Comparison of ENCODE assay signal across 27 cellular contexts in genomic region chr18:50729326-50729725, GRCh38.
"Had no signal": no experiment of that assay in that cellular context is flagged by ENCODE, and none has a peak within 500 bp of the region (broad histone marks: within the 10 kb centered on the region; RNA-seq: fewer than 3 reads in every experiment).

No MANE protein-coding gene starts in this region.

- H3K9me3 Mint-ChIP-seq: stimulated activated effector memory CD8-positive, alpha-beta T cell treated with anti-CD3 and anti-CD28 coated beads, Interleukin-12 subunit alpha, Interleukin-12 subunit beta, amount 100 ng/mL, for 72 hours; stimulated activated memory B cell treated with anti-CD40 and anti-IgM and Interleukin-4, amounts not matched to agents 10 μg/mL and 1 μg/mL and 100 μg/mL, for 72 hours; stimulated activated naive B cell treated with anti-CD40 and anti-IgM and Interleukin-4, amounts not matched to agents 10 μg/mL and 1 μg/mL and 100 μg/mL, for 72 hours; stimulated activated naive CD8-positive, alpha-beta T cell treated with anti-CD3 and anti-CD28 coated beads, Interleukin-15, Interleukin-2, amounts not matched to agents 100 ng/mL and 50 ng/mL, for 24 hours; type B pancreatic cell had no signal

- ATAC-seq: stimulated activated effector memory CD8-positive, alpha-beta T cell treated with anti-CD3 and anti-CD28 coated beads, Interleukin-12 subunit alpha, Interleukin-12 subunit beta, amount 100 ng/mL, for 72 hours; stimulated activated memory B cell treated with anti-CD40 and anti-IgM and Interleukin-4, amounts not matched to agents 10 μg/mL and 1 μg/mL and 100 μg/mL, for 72 hours; stimulated activated naive B cell treated with anti-CD40 and anti-IgM and Interleukin-4, amounts not matched to agents 10 μg/mL and 1 μg/mL and 100 μg/mL, for 72 hours; upper lobe of right lung had no signal

- DNase-seq: stimulated activated CD4-positive, alpha-beta T cell treated with anti-CD3 and anti-CD28 coated beads, Interleukin-2, amount 100 ng/mL, for 24 hours; stimulated activated CD4-positive, alpha-beta T cell treated with anti-CD3 and anti-CD28 coated beads, Interleukin-2, amount 100 ng/mL, for 48 hours; stimulated activated CD4-positive, alpha-beta T cell treated with anti-CD3 and anti-CD28 coated beads, Interleukin-4, amount 100 ng/mL, for 1 hour; stimulated activated CD4-positive, alpha-beta T cell treated with anti-CD3 and anti-CD28 coated beads, Interleukin-4, amount 100 ng/mL, for 24 hours; stimulated activated CD4-positive, alpha-beta T cell treated with anti-CD3 and anti-CD28 coated beads, Interleukin-4, amount 100 ng/mL, for 4 hours; stimulated activated CD8-positive, alpha-beta memory T cell treated with anti-CD3 and anti-CD28 coated beads, Interleukin-4, amount 100 ng/mL, for 48 hours; stimulated activated naive B cell treated with anti-CD40 and anti-IgM and Interleukin-4, amounts not matched to agents 10 μg/mL and 1 μg/mL and 100 μg/mL, for 72 hours; stimulated activated naive CD4-positive, alpha-beta T cell; stimulated activated naive CD4-positive, alpha-beta T cell treated with Interleukin-2 at 50 U/mL for 16 hours; stomach; substantia nigra; testis; thyroid gland; tibial artery; transverse colon; trophoblast cell; upper lobe of right lung; uterus had no signal

- H3K4me3 ChIP-seq: stomach, suprapubic skin, thoracic aorta, thyroid gland, tibial artery, tibial nerve, transverse colon, upper lobe of left lung, upper lobe of right lung, uterus, vagina had no signal

- H3K4me1 Mint-ChIP-seq: stimulated activated effector memory CD8-positive, alpha-beta T cell treated with anti-CD3 and anti-CD28 coated beads, Interleukin-12 subunit alpha, Interleukin-12 subunit beta, amount 100 ng/mL, for 72 hours had no signal

- H3K4me1 ChIP-seq: stomach, thyroid gland, tibial nerve, transverse colon, upper lobe of left lung, upper lobe of right lung, uterus, vagina had no signal

- H3K27me3 ChIP-seq: stomach, suprapubic skin, testis, thyroid gland, tibial artery, tibial nerve, transverse colon, upper lobe of left lung, upper lobe of right lung, uterus, vagina had no signal

- H3K27ac ChIP-seq: stomach, suprapubic skin, testis, thoracic aorta, thyroid gland, tibial artery, tibial nerve, transverse colon, upper lobe of left lung, upper lobe of right lung, uterus, vagina had no signal

- H3K36me3 ChIP-seq: suprapubic skin, thoracic aorta, thyroid gland, tibial nerve, transverse colon, upper lobe of left lung, upper lobe of right lung, uterus, vagina had no signal

- H3K36me3 Mint-ChIP-seq: stimulated activated effector memory CD8-positive, alpha-beta T cell treated with anti-CD3 and anti-CD28 coated beads, Interleukin-12 subunit alpha, Interleukin-12 subunit beta, amount 100 ng/mL, for 72 hours; stimulated activated memory B cell treated with anti-CD40 and anti-IgM and Interleukin-4, amounts not matched to agents 10 μg/mL and 1 μg/mL and 100 μg/mL, for 72 hours; stimulated activated naive B cell treated with anti-CD40 and anti-IgM and Interleukin-4, amounts not matched to agents 10 μg/mL and 1 μg/mL and 100 μg/mL, for 72 hours had no signal

- H3K9me3 ChIP-seq: stomach, suprapubic skin, testis, thoracic aorta, thyroid gland, tibial artery, transverse colon, upper lobe of left lung, upper lobe of right lung, uterus, vagina had no signal

- H3K27ac Mint-ChIP-seq: stimulated activated effector memory CD8-positive, alpha-beta T cell treated with anti-CD3 and anti-CD28 coated beads, Interleukin-12 subunit alpha, Interleukin-12 subunit beta, amount 100 ng/mL, for 72 hours; stimulated activated memory B cell treated with anti-CD40 and anti-IgM and Interleukin-4, amounts not matched to agents 10 μg/mL and 1 μg/mL and 100 μg/mL, for 72 hours; stimulated activated naive B cell treated with anti-CD40 and anti-IgM and Interleukin-4, amounts not matched to agents 10 μg/mL and 1 μg/mL and 100 μg/mL, for 72 hours; stimulated activated naive CD8-positive, alpha-beta T cell treated with anti-CD3 and anti-CD28 coated beads, Interleukin-15, Interleukin-2, amounts not matched to agents 100 ng/mL and 50 ng/mL, for 24 hours; type B pancreatic cell had no signal

- H3K4me3 Mint-ChIP-seq: stimulated activated effector memory CD8-positive, alpha-beta T cell treated with anti-CD3 and anti-CD28 coated beads, Interleukin-12 subunit alpha, Interleukin-12 subunit beta, amount 100 ng/mL, for 72 hours; stimulated activated memory B cell treated with anti-CD40 and anti-IgM and Interleukin-4, amounts not matched to agents 10 μg/mL and 1 μg/mL and 100 μg/mL, for 72 hours; stimulated activated naive B cell treated with anti-CD40 and anti-IgM and Interleukin-4, amounts not matched to agents 10 μg/mL and 1 μg/mL and 100 μg/mL, for 72 hours; stimulated activated naive CD8-positive, alpha-beta T cell treated with anti-CD3 and anti-CD28 coated beads, Interleukin-15, Interleukin-2, amounts not matched to agents 100 ng/mL and 50 ng/mL, for 24 hours; type B pancreatic cell had no signal

- H3K27me3 Mint-ChIP-seq: type B pancreatic cell had no signal
